1 cellular context compared by ENCODE assay signal in the genomic region with DNA sequence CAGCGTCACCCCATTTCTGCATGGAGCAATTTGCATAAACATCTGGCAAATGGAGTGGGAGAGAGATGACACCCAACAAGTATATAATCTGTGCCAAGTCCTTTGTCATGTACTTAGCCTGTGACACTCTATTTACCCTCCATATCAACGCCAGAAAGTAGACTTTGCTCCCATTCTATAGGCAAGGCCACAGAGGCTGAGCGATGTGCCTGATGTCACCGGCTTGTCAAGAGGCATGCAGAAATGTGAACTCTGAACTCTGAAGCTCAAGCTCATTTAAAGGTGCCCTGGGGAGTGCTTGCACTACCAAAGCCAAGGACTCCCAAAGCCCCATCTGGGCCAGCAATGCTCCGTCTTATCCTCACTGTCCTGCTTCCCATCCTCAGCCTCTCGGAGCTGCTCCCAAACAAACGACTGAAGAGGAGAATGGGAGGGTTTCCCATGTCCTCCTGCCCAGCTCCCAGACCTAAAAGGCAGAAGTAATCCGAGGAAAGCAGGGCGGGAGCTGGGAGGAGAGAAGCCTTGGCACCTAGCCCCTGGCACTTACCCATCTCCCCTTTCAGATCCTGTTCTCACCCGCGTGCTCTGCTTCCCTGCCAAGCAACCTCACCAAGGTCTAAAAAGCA.
TF ChIP-seq lines count a peak whose summit lies in the region.

No MANE protein-coding gene starts in this region.

TF ChIP-seq in HepG2, 621 proteins besides CTCF, POLR2A, EP300 and RAD21 (continued from another document and continues in another):
- TF ChIP-seq, protein P1, sequence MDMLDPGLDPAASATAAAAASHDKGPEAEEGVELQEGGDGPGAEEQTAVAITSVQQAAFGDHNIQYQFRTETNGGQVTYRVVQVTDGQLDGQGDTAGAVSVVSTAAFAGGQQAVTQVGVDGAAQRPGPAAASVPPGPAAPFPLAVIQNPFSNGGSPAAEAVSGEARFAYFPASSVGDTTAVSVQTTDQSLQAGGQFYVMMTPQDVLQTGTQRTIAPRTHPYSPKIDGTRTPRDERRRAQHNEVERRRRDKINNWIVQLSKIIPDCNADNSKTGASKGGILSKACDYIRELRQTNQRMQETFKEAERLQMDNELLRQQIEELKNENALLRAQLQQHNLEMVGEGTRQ (IDR thresholded peaks at IDR 0.05; ENCODE audit: low read depth, low read length) = no peak
- TF ChIP-seq, protein P1 (CRISPR knock-in tag; IDR thresholded peaks at IDR 0.05; ENCODE audit: borderline replicate concordance) = no peak
- peak; percentile 82 for TF ChIP-seq JUN (CRISPR knock-in tag; IDR thresholded peaks at IDR 0.05)
- TF ChIP-seq ZNF678 (CRISPR knock-in tag; IDR thresholded peaks at IDR 0.05) = no peak
- TF ChIP-seq FOXK2 (IDR thresholded peaks at IDR 0.05) = peak; percentile 60; the same call in 1 of the 2 replicates
- TF ChIP-seq, protein P2, sequence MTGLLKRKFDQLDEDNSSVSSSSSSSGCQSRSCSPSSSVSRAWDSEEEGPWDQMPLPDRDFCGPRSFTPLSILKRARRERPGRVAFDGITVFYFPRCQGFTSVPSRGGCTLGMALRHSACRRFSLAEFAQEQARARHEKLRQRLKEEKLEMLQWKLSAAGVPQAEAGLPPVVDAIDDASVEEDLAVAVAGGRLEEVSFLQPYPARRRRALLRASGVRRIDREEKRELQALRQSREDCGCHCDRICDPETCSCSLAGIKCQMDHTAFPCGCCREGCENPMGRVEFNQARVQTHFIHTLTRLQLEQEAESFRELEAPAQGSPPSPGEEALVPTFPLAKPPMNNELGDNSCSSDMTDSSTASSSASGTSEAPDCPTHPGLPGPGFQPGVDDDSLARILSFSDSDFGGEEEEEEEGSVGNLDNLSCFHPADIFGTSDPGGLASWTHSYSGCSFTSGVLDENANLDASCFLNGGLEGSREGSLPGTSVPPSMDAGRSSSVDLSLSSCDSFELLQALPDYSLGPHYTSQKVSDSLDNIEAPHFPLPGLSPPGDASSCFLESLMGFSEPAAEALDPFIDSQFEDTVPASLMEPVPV (CRISPR knock-in tag; IDR thresholded peaks at IDR 0.05) = no peak; the same call in 1 of the 2 replicates
- TF ChIP-seq DR1 (CRISPR knock-in tag; IDR thresholded peaks at IDR 0.05) = no peak
- no peak for TF ChIP-seq MTA3 (CRISPR knock-in tag; IDR thresholded peaks at IDR 0.05)
- TF ChIP-seq RCOR2 (CRISPR knock-in tag; IDR thresholded peaks at IDR 0.05) = peak; percentile 97
- TF ChIP-seq NPAS2 (CRISPR knock-in tag; IDR thresholded peaks at IDR 0.05; ENCODE audit: borderline replicate concordance) = no peak
- peak; percentile 44; the same call in 1 of the 2 replicates for TF ChIP-seq RFXAP (CRISPR knock-in tag; IDR thresholded peaks at IDR 0.05; ENCODE audit: borderline replicate concordance)
- TF ChIP-seq, protein P3, sequence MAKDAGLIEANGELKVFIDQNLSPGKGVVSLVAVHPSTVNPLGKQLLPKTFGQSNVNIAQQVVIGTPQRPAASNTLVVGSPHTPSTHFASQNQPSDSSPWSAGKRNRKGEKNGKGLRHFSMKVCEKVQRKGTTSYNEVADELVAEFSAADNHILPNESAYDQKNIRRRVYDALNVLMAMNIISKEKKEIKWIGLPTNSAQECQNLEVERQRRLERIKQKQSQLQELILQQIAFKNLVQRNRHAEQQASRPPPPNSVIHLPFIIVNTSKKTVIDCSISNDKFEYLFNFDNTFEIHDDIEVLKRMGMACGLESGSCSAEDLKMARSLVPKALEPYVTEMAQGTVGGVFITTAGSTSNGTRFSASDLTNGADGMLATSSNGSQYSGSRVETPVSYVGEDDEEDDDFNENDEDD (CRISPR knock-in tag; IDR thresholded peaks at IDR 0.05; ENCODE audit: borderline replicate concordance) = 0 out of 2 replicates have a peak, but pooled peaks have one; percentile 34
- no peak; the same call in 1 of the 2 replicates for TF ChIP-seq KLF12 (CRISPR knock-in tag; IDR thresholded peaks at IDR 0.05; ENCODE audit: borderline replicate concordance)
- peak; percentile 85 for TF ChIP-seq ZNF644 (CRISPR knock-in tag; IDR thresholded peaks at IDR 0.05; ENCODE audit: low read depth)
- TF ChIP-seq ZNF772 (CRISPR knock-in tag; IDR thresholded peaks at IDR 0.05) = 0 out of 2 replicates have a peak, but pooled peaks have one; percentile 40
- TF ChIP-seq ZNF878 (CRISPR knock-in tag; IDR thresholded peaks at IDR 0.05) = no peak
- TF ChIP-seq, protein P4, sequence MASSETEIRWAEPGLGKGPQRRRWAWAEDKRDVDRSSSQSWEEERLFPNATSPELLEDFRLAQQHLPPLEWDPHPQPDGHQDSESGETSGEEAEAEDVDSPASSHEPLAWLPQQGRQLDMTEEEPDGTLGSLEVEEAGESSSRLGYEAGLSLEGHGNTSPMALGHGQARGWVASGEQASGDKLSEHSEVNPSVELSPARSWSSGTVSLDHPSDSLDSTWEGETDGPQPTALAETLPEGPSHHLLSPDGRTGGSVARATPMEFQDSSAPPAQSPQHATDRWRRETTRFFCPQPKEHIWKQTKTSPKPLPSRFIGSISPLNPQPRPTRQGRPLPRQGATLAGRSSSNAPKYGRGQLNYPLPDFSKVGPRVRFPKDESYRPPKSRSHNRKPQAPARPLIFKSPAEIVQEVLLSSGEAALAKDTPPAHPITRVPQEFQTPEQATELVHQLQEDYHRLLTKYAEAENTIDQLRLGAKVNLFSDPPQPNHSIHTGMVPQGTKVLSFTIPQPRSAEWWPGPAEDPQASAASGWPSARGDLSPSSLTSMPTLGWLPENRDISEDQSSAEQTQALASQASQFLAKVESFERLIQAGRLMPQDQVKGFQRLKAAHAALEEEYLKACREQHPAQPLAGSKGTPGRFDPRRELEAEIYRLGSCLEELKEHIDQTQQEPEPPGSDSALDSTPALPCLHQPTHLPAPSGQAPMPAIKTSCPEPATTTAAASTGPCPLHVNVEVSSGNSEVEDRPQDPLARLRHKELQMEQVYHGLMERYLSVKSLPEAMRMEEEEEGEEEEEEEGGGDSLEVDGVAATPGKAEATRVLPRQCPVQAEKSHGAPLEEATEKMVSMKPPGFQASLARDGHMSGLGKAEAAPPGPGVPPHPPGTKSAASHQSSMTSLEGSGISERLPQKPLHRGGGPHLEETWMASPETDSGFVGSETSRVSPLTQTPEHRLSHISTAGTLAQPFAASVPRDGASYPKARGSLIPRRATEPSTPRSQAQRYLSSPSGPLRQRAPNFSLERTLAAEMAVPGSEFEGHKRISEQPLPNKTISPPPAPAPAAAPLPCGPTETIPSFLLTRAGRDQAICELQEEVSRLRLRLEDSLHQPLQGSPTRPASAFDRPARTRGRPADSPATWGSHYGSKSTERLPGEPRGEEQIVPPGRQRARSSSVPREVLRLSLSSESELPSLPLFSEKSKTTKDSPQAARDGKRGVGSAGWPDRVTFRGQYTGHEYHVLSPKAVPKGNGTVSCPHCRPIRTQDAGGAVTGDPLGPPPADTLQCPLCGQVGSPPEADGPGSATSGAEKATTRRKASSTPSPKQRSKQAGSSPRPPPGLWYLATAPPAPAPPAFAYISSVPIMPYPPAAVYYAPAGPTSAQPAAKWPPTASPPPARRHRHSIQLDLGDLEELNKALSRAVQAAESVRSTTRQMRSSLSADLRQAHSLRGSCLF (CRISPR knock-in tag; IDR thresholded peaks at IDR 0.05; ENCODE audit: borderline replicate concordance) = no peak
- TF ChIP-seq, protein P5, sequence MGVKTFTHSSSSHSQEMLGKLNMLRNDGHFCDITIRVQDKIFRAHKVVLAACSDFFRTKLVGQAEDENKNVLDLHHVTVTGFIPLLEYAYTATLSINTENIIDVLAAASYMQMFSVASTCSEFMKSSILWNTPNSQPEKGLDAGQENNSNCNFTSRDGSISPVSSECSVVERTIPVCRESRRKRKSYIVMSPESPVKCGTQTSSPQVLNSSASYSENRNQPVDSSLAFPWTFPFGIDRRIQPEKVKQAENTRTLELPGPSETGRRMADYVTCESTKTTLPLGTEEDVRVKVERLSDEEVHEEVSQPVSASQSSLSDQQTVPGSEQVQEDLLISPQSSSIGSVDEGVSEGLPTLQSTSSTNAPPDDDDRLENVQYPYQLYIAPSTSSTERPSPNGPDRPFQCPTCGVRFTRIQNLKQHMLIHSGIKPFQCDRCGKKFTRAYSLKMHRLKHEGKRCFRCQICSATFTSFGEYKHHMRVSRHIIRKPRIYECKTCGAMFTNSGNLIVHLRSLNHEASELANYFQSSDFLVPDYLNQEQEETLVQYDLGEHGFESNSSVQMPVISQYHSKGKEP (CRISPR knock-in tag; IDR thresholded peaks at IDR 0.05) = no peak
- TF ChIP-seq, protein P6, sequence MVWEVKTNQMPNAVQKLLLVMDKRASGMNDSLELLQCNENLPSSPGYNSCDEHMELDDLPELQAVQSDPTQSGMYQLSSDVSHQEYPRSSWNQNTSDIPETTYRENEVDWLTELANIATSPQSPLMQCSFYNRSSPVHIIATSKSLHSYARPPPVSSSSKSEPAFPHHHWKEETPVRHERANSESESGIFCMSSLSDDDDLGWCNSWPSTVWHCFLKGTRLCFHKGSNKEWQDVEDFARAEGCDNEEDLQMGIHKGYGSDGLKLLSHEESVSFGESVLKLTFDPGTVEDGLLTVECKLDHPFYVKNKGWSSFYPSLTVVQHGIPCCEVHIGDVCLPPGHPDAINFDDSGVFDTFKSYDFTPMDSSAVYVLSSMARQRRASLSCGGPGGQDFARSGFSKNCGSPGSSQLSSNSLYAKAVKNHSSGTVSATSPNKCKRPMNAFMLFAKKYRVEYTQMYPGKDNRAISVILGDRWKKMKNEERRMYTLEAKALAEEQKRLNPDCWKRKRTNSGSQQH (CRISPR knock-in tag; IDR thresholded peaks at IDR 0.05; ENCODE audit: low read depth) = peak; percentile 46; the same call in 1 of the 2 replicates
- no peak for TF ChIP-seq CHCHD3 (CRISPR knock-in tag; IDR thresholded peaks at IDR 0.05)
- TF ChIP-seq, protein P7, sequence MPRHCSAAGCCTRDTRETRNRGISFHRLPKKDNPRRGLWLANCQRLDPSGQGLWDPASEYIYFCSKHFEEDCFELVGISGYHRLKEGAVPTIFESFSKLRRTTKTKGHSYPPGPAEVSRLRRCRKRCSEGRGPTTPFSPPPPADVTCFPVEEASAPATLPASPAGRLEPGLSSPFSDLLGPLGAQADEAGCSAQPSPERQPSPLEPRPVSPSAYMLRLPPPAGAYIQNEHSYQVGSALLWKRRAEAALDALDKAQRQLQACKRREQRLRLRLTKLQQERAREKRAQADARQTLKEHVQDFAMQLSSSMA (CRISPR knock-in tag; IDR thresholded peaks at IDR 0.05) = no peak
- no peak for TF ChIP-seq TOPORS (CRISPR knock-in tag; IDR thresholded peaks at IDR 0.05)
- TF ChIP-seq HES4 (CRISPR knock-in tag; IDR thresholded peaks at IDR 0.05; ENCODE audit: borderline replicate concordance) = 0 out of 2 replicates have a peak, but pooled peaks have one; percentile 2
- peak; percentile 30 for TF ChIP-seq GABPB1 (CRISPR knock-in tag; IDR thresholded peaks at IDR 0.05)
- no peak for TF ChIP-seq PRMT3 (CRISPR knock-in tag; IDR thresholded peaks at IDR 0.05; ENCODE audit: borderline replicate concordance, low read depth)
- peak; percentile 27; the same call in 1 of the 2 replicates for TF ChIP-seq EHMT2 (IDR thresholded peaks at IDR 0.05; ENCODE audit: borderline replicate concordance, low read depth, low read length)
- TF ChIP-seq SMAD9 (CRISPR knock-in tag; IDR thresholded peaks at IDR 0.05) = no peak
- TF ChIP-seq, protein P8, sequence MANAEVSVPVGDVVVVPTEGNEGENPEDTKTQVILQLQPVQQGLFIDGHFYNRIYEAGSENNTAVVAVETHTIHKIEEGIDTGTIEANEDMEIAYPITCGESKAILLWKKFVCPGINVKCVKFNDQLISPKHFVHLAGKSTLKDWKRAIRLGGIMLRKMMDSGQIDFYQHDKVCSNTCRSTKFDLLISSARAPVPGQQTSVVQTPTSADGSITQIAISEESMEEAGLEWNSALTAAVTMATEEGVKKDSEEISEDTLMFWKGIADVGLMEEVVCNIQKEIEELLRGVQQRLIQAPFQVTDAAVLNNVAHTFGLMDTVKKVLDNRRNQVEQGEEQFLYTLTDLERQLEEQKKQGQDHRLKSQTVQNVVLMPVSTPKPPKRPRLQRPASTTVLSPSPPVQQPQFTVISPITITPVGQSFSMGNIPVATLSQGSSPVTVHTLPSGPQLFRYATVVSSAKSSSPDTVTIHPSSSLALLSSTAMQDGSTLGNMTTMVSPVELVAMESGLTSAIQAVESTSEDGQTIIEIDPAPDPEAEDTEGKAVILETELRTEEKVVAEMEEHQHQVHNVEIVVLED (CRISPR knock-in tag; IDR thresholded peaks at IDR 0.05; ENCODE audit: borderline replicate concordance) = peak; percentile 43; the same call in 1 of the 2 replicates
- no peak for TF ChIP-seq ZNF333 (CRISPR knock-in tag; IDR thresholded peaks at IDR 0.05; ENCODE audit: borderline replicate concordance)
- TF ChIP-seq FOSL1 (CRISPR knock-in tag; IDR thresholded peaks at IDR 0.05; ENCODE audit: borderline replicate concordance) = no peak; the same call in 1 of the 2 replicates
- TF ChIP-seq REXO4 (CRISPR knock-in tag; IDR thresholded peaks at IDR 0.05; ENCODE audit: borderline replicate concordance) = no peak
- no peak for TF ChIP-seq ZFYVE20 (CRISPR knock-in tag; IDR thresholded peaks at IDR 0.05; ENCODE audit: borderline replicate concordance, low read depth)
- no peak for TF ChIP-seq SRY (CRISPR knock-in tag; IDR thresholded peaks at IDR 0.05)
- no peak for TF ChIP-seq ZNF24 (IDR thresholded peaks at IDR 0.05)
- TF ChIP-seq SNAI1 (CRISPR knock-in tag; IDR thresholded peaks at IDR 0.05; ENCODE audit: borderline replicate concordance) = no peak
- no peak for TF ChIP-seq ZNF569 (CRISPR knock-in tag; IDR thresholded peaks at IDR 0.05; ENCODE audit: borderline replicate concordance)
- TF ChIP-seq, protein P9, sequence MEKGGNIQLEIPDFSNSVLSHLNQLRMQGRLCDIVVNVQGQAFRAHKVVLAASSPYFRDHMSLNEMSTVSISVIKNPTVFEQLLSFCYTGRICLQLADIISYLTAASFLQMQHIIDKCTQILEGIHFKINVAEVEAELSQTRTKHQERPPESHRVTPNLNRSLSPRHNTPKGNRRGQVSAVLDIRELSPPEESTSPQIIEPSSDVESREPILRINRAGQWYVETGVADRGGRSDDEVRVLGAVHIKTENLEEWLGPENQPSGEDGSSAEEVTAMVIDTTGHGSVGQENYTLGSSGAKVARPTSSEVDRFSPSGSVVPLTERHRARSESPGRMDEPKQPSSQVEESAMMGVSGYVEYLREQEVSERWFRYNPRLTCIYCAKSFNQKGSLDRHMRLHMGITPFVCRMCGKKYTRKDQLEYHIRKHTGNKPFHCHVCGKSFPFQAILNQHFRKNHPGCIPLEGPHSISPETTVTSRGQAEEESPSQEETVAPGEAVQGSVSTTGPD (CRISPR knock-in tag; IDR thresholded peaks at IDR 0.05) = no peak
- TF ChIP-seq, protein P10, sequence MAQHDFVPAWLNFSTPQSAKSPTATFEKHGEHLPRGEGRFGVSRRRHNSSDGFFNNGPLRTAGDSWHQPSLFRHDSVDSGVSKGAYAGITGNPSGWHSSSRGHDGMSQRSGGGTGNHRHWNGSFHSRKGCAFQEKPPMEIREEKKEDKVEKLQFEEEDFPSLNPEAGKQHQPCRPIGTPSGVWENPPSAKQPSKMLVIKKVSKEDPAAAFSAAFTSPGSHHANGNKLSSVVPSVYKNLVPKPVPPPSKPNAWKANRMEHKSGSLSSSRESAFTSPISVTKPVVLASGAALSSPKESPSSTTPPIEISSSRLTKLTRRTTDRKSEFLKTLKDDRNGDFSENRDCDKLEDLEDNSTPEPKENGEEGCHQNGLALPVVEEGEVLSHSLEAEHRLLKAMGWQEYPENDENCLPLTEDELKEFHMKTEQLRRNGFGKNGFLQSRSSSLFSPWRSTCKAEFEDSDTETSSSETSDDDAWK (CRISPR knock-in tag; IDR thresholded peaks at IDR 0.05) = no peak
- TF ChIP-seq, protein P11, sequence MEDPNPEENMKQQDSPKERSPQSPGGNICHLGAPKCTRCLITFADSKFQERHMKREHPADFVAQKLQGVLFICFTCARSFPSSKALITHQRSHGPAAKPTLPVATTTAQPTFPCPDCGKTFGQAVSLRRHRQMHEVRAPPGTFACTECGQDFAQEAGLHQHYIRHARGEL (CRISPR knock-in tag; IDR thresholded peaks at IDR 0.05) = no peak
